In genomic region chr6:8539446-8539845, GRCh38 we compare ENCODE assay signal across 10 cellular contexts.
DNase-seq lines count a peak whose midpoint lies in the region; ATAC-seq and TF ChIP-seq lines count a peak whose summit lies in the region.
"Had no signal": no experiment of that assay in that cellular context is flagged by ENCODE, and none has a peak within 500 bp of the region (broad histone marks: within the 10 kb centered on the region; RNA-seq: fewer than 3 reads in every experiment).

No MANE protein-coding gene starts in this region.

- ATAC-seq in Right ventricle myocardium superior (ENCODE audit: poor library complexity) (no peak), upper lobe of right lung (no peak), GM21423 (IDR thresholded peaks at IDR 0.05; ENCODE audit: unreplicated experiment) (no peak)

- H3K4me1 ChIP-seq in cardiac muscle cell (ENCODE audit: low read depth) (no peaks in the 10 kb centered on the region), upper lobe of right lung (no peaks in the 10 kb centered on the region)

- H3K27me3 ChIP-seq in cardiac muscle cell: no peaks in the 10 kb centered on the region
- H3K27me3 ChIP-seq in upper lobe of right lung: no peaks in the 10 kb centered on the region

- TF ChIP-seq CTCF in cardiac muscle cell (IDR thresholded peaks at IDR 0.05; ENCODE audit: low read depth, low read length) (no peak), upper lobe of right lung (IDR thresholded peaks at IDR 0.05) (peak; percentile 24)

- no peaks in the 10 kb centered on the region for H3K36me3 ChIP-seq in cardiac muscle cell
- no peaks in the 10 kb centered on the region for H3K36me3 ChIP-seq in upper lobe of right lung

- H3K9me3 ChIP-seq in cardiac muscle cell (ENCODE audit: low read depth) (no peaks in the 10 kb centered on the region), upper lobe of right lung (no peaks in the 10 kb centered on the region)

- intact Hi-C loops in Right ventricle myocardium superior (cut with DNase I) (no loop called here), upper lobe of right lung (cut with DNase I) (no loop called here)

- no peak overlapping the region for H3K27ac ChIP-seq in cardiac muscle cell
- no peak overlapping the region for H3K27ac ChIP-seq in upper lobe of right lung
- H3K27ac ChIP-seq: epithelial cell of prostate had no signal

- DNase-seq in cardiac muscle cell (ENCODE audit: low read depth in 1 of 2, low spot score in 1 of 2) (peak; percentile 4 to 42), Right ventricle myocardium superior (no peak), NCI-H748 treated with DMSO at 0.1 percent for 48 hours (lab: John Stamatoyannopoulos, UW) (peak; percentile 84), dermis blood vessel endothelial cell (peak; percentile 10), upper lobe of right lung (no peak), DMS79 (lab: John Stamatoyannopoulos, UW) (no peak)
- DNase-seq in stimulated activated CD4-positive, alpha-beta T cell treated with anti-CD3 and anti-CD28 coated beads, Interleukin-4, amount 100 ng/mL, for 1 hour: no peak
- DNase-seq: stimulated activated CD4-positive, alpha-beta T cell treated with anti-CD3 and anti-CD28 coated beads, Interleukin-4, amount 100 ng/mL, for 4 hours had no signal

- no peak overlapping the region for H3K4me3 ChIP-seq in cardiac muscle cell
- H3K4me3 ChIP-seq in upper lobe of right lung: no peak overlapping the region

Comparison
In these comparisons a context has a peak if more than half of its experiments do, and no peak if none do; other contexts are left out.
1. DNase-seq: peak in cardiac muscle cell (2 of 2), NCI-H748 treated with DMSO at 0.1 percent for 48 hours (single experiment) and dermis blood vessel endothelial cell (single experiment); none in Right ventricle myocardium superior (single experiment), upper lobe of right lung (single experiment), stimulated activated CD4-positive, alpha-beta T cell treated with anti-CD3 and anti-CD28 coated beads, Interleukin-4, amount 100 ng/mL, for 1 hour (single experiment) and DMS79 (single experiment).